In the genomic region with DNA sequence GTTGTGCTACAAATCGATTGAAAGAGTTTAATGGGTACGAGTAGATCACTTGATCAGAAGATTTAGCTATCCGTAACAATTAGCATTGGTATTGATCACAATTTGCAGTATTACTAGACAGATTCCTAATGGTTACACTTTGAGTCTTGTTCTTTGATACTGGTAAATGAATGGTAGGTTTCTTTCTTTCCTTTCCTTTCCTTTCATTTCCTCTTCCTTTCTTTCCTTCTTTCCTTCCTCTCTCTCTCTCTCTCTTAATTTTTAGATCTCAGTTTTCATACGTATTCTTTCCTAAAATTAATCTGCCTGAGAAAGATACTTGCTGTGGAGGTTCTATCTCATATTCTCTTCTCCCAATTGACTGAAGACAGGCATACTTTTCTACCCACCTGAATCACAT, we compare ENCODE assay signal across 26 cellular contexts. TPM values are rescaled to one million over a fixed set of nuclear protein-coding genes. Genes with fewer than 3 reads are reported as not detected.
DNase-seq lines count a peak whose midpoint lies in the region; ATAC-seq, FAIRE-seq and TF ChIP-seq lines count a peak whose summit lies in the region.
"Had no signal": no experiment of that assay in that cellular context is flagged by ENCODE, and none has a peak within 500 bp of the region (broad histone marks: within the 10 kb centered on the region; RNA-seq: fewer than 3 reads in every experiment).

No MANE protein-coding gene starts in this region.

- H3K9me1 ChIP-seq in keratinocyte (ENCODE audit: control insufficient read depth, extremely low read depth, insufficient read depth, low read length) = no peaks in the 10 kb centered on the region

- peaks cover 40% of the 10 kb centered on the region for H3K4me1 Mint-ChIP-seq in nephron progenitor cell

- peak overlapping the region; percentile 34 for H3K27ac Mint-ChIP-seq in nephron progenitor cell
- H3K27ac Mint-ChIP-seq: CD4-positive, alpha-beta T cell; IgD-negative memory B cell had no signal

- H3K36me3 ChIP-seq in keratinocyte (ENCODE audit: control insufficient read depth in 2 of 2, extremely low read depth in 1 of 2, insufficient read depth in 2 of 2, low read length in 2 of 2) = no peaks in the 10 kb centered on the region

- H3K27me3 Mint-ChIP-seq in nephron progenitor cell (ENCODE audit: low read depth, poor library complexity) = peaks cover 3% of the 10 kb centered on the region
- H3K27me3 Mint-ChIP-seq: CD4-positive, alpha-beta T cell; IgD-negative memory B cell had no signal

- H3K79me2 ChIP-seq in keratinocyte (ENCODE audit: control insufficient read depth, insufficient read depth, low read length) = no peaks in the 10 kb centered on the region

- no peak overlapping the region for H3K4me3 ChIP-seq in A549
- no peak overlapping the region for H3K4me3 ChIP-seq in keratinocyte (ENCODE audit: control insufficient read depth in 2 of 3, extremely low read depth in 1 of 3, insufficient read depth in 2 of 3, low read depth in 1 of 3, low read length in 3 of 3)
- H3K4me3 ChIP-seq: BLaER1 treated with 17β-estradiol and CSF1 and Interleukin-3, amounts not matched to agents 10 nM and 100 nM; GM23248 had no signal

- TF ChIP-seq EP300 in A549 (IDR thresholded peaks at IDR 0.05) = no peak

- H3K4me1 ChIP-seq in A549 = peaks cover 33% of the 10 kb centered on the region
- no peaks in the 10 kb centered on the region for H3K4me1 ChIP-seq in keratinocyte (ENCODE audit: control insufficient read depth, extremely low read depth, insufficient read depth, low read length)
- H3K4me1 ChIP-seq: BLaER1 treated with 17β-estradiol and CSF1 and Interleukin-3, amounts not matched to agents 10 nM and 100 nM had no signal

- ATAC-seq in A549 (no peak), HG03521 (IDR thresholded peaks at IDR 0.05; ENCODE audit: unreplicated experiment) (no peak), GM19467 (IDR thresholded peaks at IDR 0.05; ENCODE audit: unreplicated experiment) (no peak)
- ATAC-seq: PC-3, SK-N-SH treated with all-trans-retinoic acid at 6 μM for 48 hours had no signal

- 60% methylated on average over 4 of the region's 4 CpGs for WGBS in A549 (ENCODE audit: missing lambda C conversion rate)

- TF ChIP-seq POLR2A in A549 (IDR thresholded peaks at IDR 0.05; ENCODE audit: low read length) = no peak

- no peak for TF ChIP-seq RAD21 in A549 (conservative IDR thresholded peaks at IDR 0.05 in 1 of 2, IDR thresholded peaks at IDR 0.05 in 1 of 2)

- no peak for TF ChIP-seq CTCF in A549 (IDR thresholded peaks at IDR 0.05)
- no peak for TF ChIP-seq CTCF in VCaP (conservative IDR thresholded peaks at IDR 0.05)
- no peak for TF ChIP-seq CTCF in keratinocyte (optimal IDR thresholded peaks at IDR 0.05 in 1 of 3, IDR thresholded peaks at IDR 0.05 in 1 of 3, conservative IDR thresholded peaks at IDR 0.05 in 1 of 3; ENCODE audit: extremely low read depth in 1 of 3, insufficient read depth in 2 of 3, low read length in 3 of 3)
- no peak for TF ChIP-seq CTCF in nephron progenitor cell (IDR thresholded peaks at IDR 0.05)

- peaks cover 30% of the 10 kb centered on the region for H3K36me3 Mint-ChIP-seq in nephron progenitor cell (ENCODE audit: low read depth)

- POLR2A ChIA-PET in A549 (lab: Yijun Ruan, JAX) = no interaction called here

- H3K9ac ChIP-seq in keratinocyte (ENCODE audit: control insufficient read depth, extremely low read depth, insufficient read depth, low read length) = no peak overlapping the region
- H3K9ac ChIP-seq: BLaER1 treated with 17β-estradiol and CSF1 and Interleukin-3, amounts not matched to agents 10 nM and 100 nM; GM23248; KMS-11 had no signal

- CTCF ChIA-PET in A549 (lab: Yijun Ruan, JAX) = interaction anchor here (0.6 to 2.2 kb wide), 3 partner anchors 42 to 177 kb away, joined by 3 to 6 read pairs (median 3); partner anchors contain the start of gene GOSR1

- H2AFZ ChIP-seq in keratinocyte (ENCODE audit: control insufficient read depth, low read length) = no peak overlapping the region
- H2AFZ ChIP-seq: GM23248 had no signal

- peak; percentile 56 for FAIRE-seq in A549 (lab: Jason Lieb, UNC)
- peak; percentile 36 for FAIRE-seq in keratinocyte (lab: Jason Lieb, UNC)
- FAIRE-seq: GM19239 had no signal

- dilution Hi-C loops in keratinocyte (cut with MboI; ENCODE audit: extremely low pct_ligation_motif_present, low sequenced_read_pairs) = no loop called here

- no peaks in the 10 kb centered on the region for H4K20me1 ChIP-seq in keratinocyte (ENCODE audit: control insufficient read depth, extremely low read depth, insufficient read depth, low read length)

- peak overlapping the region; percentile 16 for H3K4me3 Mint-ChIP-seq in nephron progenitor cell
- H3K4me3 Mint-ChIP-seq: CD4-positive, alpha-beta T cell; IgD-negative memory B cell had no signal

- DNase-seq in A549 (ENCODE audit: low read depth in 1 of 2, low spot score in 1 of 2) (no peak), keratinocyte (ENCODE audit: low read depth, low spot score) (no peak), nephron progenitor cell (no peak), DMS153 (lab: John Stamatoyannopoulos, UW) (no peak), putamen (ENCODE audit: low spot score) (no peak)
- DNase-seq: CD4-positive, alpha-beta T cell; DMS79 treated with DMSO at 0.1 percent for 48 hours; GM23248; H7; NCI-H1048; NCI-H1417 treated with DMSO at 0.1 percent for 48 hours; NCI-H1694 treated with DMSO at 0.1 percent for 48 hours; NCI-H2081; NCI-H2171; NCI-H345; NCI-H510A treated with DMSO at 0.1 percent for 48 hours; NCI-H774; PC-3 had no signal

- no peak overlapping the region for H3K27ac ChIP-seq in A549
- H3K27ac ChIP-seq in VCaP = peak overlapping the region; percentile 59
- no peak overlapping the region for H3K27ac ChIP-seq in keratinocyte (ENCODE audit: control insufficient read depth, insufficient read depth, low read length)
- H3K27ac ChIP-seq: BLaER1 treated with 17β-estradiol and CSF1 and Interleukin-3, amounts not matched to agents 10 nM and 100 nM; GM23248; KMS-11 had no signal

- H3K4me2 ChIP-seq in A549 = peak overlapping the region; percentile 60; the same call in 2 of the 3 replicates
- no peak overlapping the region for H3K4me2 ChIP-seq in keratinocyte (ENCODE audit: control insufficient read depth, extremely low read depth, insufficient read depth, low read depth, low read length)
- H3K4me2 ChIP-seq: BLaER1 treated with 17β-estradiol and CSF1 and Interleukin-3, amounts not matched to agents 10 nM and 100 nM; KMS-11 had no signal

- no peaks in the 10 kb centered on the region for H3K9me3 Mint-ChIP-seq in nephron progenitor cell
- H3K9me3 Mint-ChIP-seq: CD4-positive, alpha-beta T cell; IgD-negative memory B cell had no signal

- H3K27me3 ChIP-seq in keratinocyte (ENCODE audit: control insufficient read depth, extremely low read depth, insufficient read depth, low read length) = no peaks in the 10 kb centered on the region
- H3K27me3 ChIP-seq: BLaER1 treated with 17β-estradiol and CSF1 and Interleukin-3, amounts not matched to agents 10 nM and 100 nM had no signal

- H3K9me3 ChIP-seq in A549 (no peaks in the 10 kb centered on the region), keratinocyte (ENCODE audit: control insufficient read depth, low read depth, low read length) (no peaks in the 10 kb centered on the region)

TF ChIP-seq in A549, 52 proteins besides CTCF, POLR2A, EP300 and RAD21 (continues in another document):
- TF ChIP-seq TFCP2L1 (CRISPR knock-in tag; IDR thresholded peaks at IDR 0.05) (no peak), BCL3 (IDR thresholded peaks at IDR 0.05) (no peak), KDM1A (IDR thresholded peaks at IDR 0.05; ENCODE audit: low read depth) (no peak), NFE2L2 (conservative IDR thresholded peaks at IDR 0.05; ENCODE audit: low read length) (no peak), USF2 (IDR thresholded peaks at IDR 0.05) (no peak), FOSB (CRISPR knock-in tag; IDR thresholded peaks at IDR 0.05) (no peak), RARB (CRISPR knock-in tag; IDR thresholded peaks at IDR 0.05) (no peak)

RNA-seq across cellular contexts. Expression of gene CPD, which starts 17.9 kb away (rescaled TPM):
- polyA plus RNA-seq in A549 (2011; rRNA removed) = 83.3 and 97.2 TPM in 2 replicates
- polyA plus RNA-seq in A549 (2012; cell fraction: cytosol; rRNA removed) = 7.0 TPM in 2 replicates
- 8.9 and 9.8 TPM in 2 replicates for polyA plus RNA-seq in A549 (2012; cell fraction: nucleus; rRNA removed)
- polyA plus RNA-seq in A549 (2017; fragmentation: RNase III; extraction: RNeasy Plus Mini Kit Qiagen cat#74134 plus additional on column Dnase treatment) = 22.4 to 27.7 TPM (median 26.9 TPM) in 3 replicates
- polyA minus RNA-seq in A549 (2011; rRNA and poly(A)+ RNA removed) = 125 and 150 TPM in 2 replicates
- 24.0 to 30.5 TPM (median 29.3 TPM) in 3 replicates for polyA plus RNA-seq in keratinocyte
- polyA plus RNA-seq in keratinocyte (2011; ENCODE audit: low read depth) = 15.1 TPM
- polyA plus RNA-seq in keratinocyte (2011; cell fraction: cytosol; rRNA removed) = 7.9 and 13.4 TPM in 2 replicates
- 29.4 and 38.1 TPM in 2 replicates for polyA plus RNA-seq in keratinocyte (2011; cell fraction: nucleus; rRNA removed)
- polyA plus RNA-seq in keratinocyte (2012; ENCODE audit: low replicate concordance) = 13.4 and 25.3 TPM in 2 replicates
- polyA minus RNA-seq in keratinocyte = 35.1 to 116 TPM (median 83.6 TPM) in 3 replicates
- 32.0 TPM for polyA minus RNA-seq in keratinocyte (2011; cell fraction: cytosol; rRNA and poly(A)+ RNA removed)
- polyA minus RNA-seq in keratinocyte (2011; cell fraction: nucleus; rRNA and poly(A)+ RNA removed) = 87.4 and 186 TPM in 2 replicates
